ENCODE assay signal across 1 cellular context in genomic region chr2:44186800-44187199, GRCh38.
TF ChIP-seq lines count a peak whose summit lies in the region.

No MANE protein-coding gene starts in this region.

TF ChIP-seq in H1, 55 proteins besides CTCF, POLR2A, EP300 and RAD21:
- peak; percentile 2; the same call in 1 of the 2 replicates for TF ChIP-seq CEBPB (IDR thresholded peaks at IDR 0.05; ENCODE audit: low read depth, low read length)
- no peak for TF ChIP-seq PHF8 (conservative IDR thresholded peaks at IDR 0.05; ENCODE audit: low read depth, low read length)
- TF ChIP-seq POLR2AphosphoS5 (IDR thresholded peaks at IDR 0.05; ENCODE audit: low read depth, low read length) = no peak
- TF ChIP-seq SP1 (IDR thresholded peaks at IDR 0.05; ENCODE audit: low read depth, low read length) = no peak
- TF ChIP-seq TEAD4 (IDR thresholded peaks at IDR 0.05; ENCODE audit: low read depth, low read length) = no peak
- TF ChIP-seq, protein P1, sequence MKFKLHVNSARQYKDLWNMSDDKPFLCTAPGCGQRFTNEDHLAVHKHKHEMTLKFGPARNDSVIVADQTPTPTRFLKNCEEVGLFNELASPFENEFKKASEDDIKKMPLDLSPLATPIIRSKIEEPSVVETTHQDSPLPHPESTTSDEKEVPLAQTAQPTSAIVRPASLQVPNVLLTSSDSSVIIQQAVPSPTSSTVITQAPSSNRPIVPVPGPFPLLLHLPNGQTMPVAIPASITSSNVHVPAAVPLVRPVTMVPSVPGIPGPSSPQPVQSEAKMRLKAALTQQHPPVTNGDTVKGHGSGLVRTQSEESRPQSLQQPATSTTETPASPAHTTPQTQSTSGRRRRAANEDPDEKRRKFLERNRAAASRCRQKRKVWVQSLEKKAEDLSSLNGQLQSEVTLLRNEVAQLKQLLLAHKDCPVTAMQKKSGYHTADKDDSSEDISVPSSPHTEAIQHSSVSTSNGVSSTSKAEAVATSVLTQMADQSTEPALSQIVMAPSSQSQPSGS (IDR thresholded peaks at IDR 0.05; ENCODE audit: low read length) = no peak
- TF ChIP-seq MAFK (IDR thresholded peaks at IDR 0.05; ENCODE audit: low read depth, low read length) = no peak
- no peak for TF ChIP-seq POU5F1 (IDR thresholded peaks at IDR 0.05; ENCODE audit: low read depth, low read length)
TF ChIP-seq in H1: peak in this region for 1.
